Comparison of ENCODE assay signal across 20 cellular contexts in the genomic region with DNA sequence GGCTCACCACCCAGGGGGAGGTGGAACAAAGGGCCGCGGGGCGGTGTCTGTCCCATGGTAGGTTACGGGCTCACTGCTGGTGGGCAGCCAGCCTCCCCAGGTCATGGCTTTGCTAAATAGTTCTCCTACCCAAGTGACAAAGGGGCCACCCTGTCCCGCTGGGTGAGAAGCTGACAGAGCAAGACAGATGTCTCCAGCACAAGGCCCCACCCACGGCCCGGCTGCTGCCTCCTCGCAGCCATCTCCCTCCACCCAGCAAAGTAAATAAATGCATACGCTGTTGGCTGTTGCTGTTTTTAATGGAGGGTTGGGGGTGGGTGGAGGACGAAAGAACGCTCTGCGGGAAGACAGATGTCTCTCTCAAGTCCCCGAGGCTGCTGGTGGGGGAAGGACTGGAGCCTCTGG. TPM values are rescaled to one million over a fixed set of nuclear protein-coding genes. Genes with fewer than 3 reads are reported as not detected.
A peak's percentile ranks its signal among the peaks of the same experiment; 100 is the strongest.
DNase-seq lines count a peak whose midpoint lies in the region; ATAC-seq, FAIRE-seq and TF ChIP-seq lines count a peak whose summit lies in the region.
"Had no signal": no experiment of that assay in that cellular context is flagged by ENCODE, and none has a peak within 500 bp of the region (broad histone marks: within the 10 kb centered on the region; RNA-seq: fewer than 3 reads in every experiment).

No MANE protein-coding gene starts in this region.

- H3K4me1 ChIP-seq in SJCRH30 (peaks cover 51% of the 10 kb centered on the region), neuronal stem cell (ENCODE audit: control insufficient read depth in 2 of 2, insufficient read depth in 1 of 2, low read depth in 1 of 2, low read length in 2 of 2) (peaks cover 28 to 52% of the 10 kb centered on the region in 2 donors), HepG2 (ENCODE audit: insufficient read depth, low read length) (peaks cover 7% of the 10 kb centered on the region)
- H3K4me1 ChIP-seq: right atrium auricular region had no signal

- DNase-seq in HEK293T (ENCODE audit: extremely low spot score) (no peak), NCI-H2171 (lab: John Stamatoyannopoulos, UW) (peak; percentile 88), SJCRH30 (peak; percentile 93 to 94), neuronal stem cell (ENCODE audit: low spot score) (no peak), HepG2 (ENCODE audit: low spot score) (no peak)
- DNase-seq: activated CD4-positive, CD25-positive, alpha-beta regulatory T cell treated with anti-CD3 and anti-CD28 coated beads, Interleukin-2, amount 50 U/mL, for 72 hours; activated naive CD8-positive, alpha-beta T cell treated with anti-CD3 and anti-CD28 coated beads for 36 hours; left cardiac atrium; naive B cell; PC-9; stimulated activated naive CD4-positive, alpha-beta T cell treated with Interleukin-2 at 50 U/mL for 16 hours had no signal

- no peak overlapping the region for H2BK120ac ChIP-seq in neuronal stem cell (ENCODE audit: low read depth, low read length)

- intact Hi-C loops in HepG2 (cut with micrococcal nuclease; ENCODE audit: unreplicated experiment), result no loop called here

- H3K27me3 ChIP-seq in SJCRH30 (no peaks in the 10 kb centered on the region), neuronal stem cell (ENCODE audit: control insufficient read depth in 3 of 3, insufficient read depth in 3 of 3, low read depth in 1 of 3, low read length in 3 of 3) (no peaks in the 10 kb centered on the region), HepG2 (ENCODE audit: control insufficient read depth in 1 of 2, insufficient read depth in 2 of 2, low read length in 2 of 2) (no peaks in the 10 kb centered on the region; a peak in 1 of 5 replicates)
- H3K27me3 ChIP-seq: right atrium auricular region had no signal

- in situ Hi-C loops in HepG2 (cut with HindIII; ENCODE audit: extremely low pct_ligation_motif_present, low pct_unique_long_range_greater_than_20kb), result no loop called here

- H3K4ac ChIP-seq in neuronal stem cell (ENCODE audit: low read length), result no peak overlapping the region

- H3K9ac ChIP-seq in neuronal stem cell (ENCODE audit: low read depth, low read length, poor library complexity) (no peak overlapping the region), HepG2 (ENCODE audit: insufficient read depth, low read depth, low read length) (no peak overlapping the region)

- peak overlapping the region; percentile 79 for H3K18ac ChIP-seq in neuronal stem cell (ENCODE audit: low read length)

- H3K27ac ChIP-seq in SJCRH30, result peak overlapping the region; percentile 89
- H3K27ac ChIP-seq in neuronal stem cell (replicated peaks; ENCODE audit: low read length), result no peak overlapping the region
- H3K27ac ChIP-seq in HepG2 (ENCODE audit: extremely low read length, insufficient read depth, low read length), result no peak overlapping the region
- H3K27ac ChIP-seq: C4-2B, PC-9, right atrium auricular region had no signal

- CTCF ChIA-PET in HEK293T (lab: Yijun Ruan, JAX), result interaction anchor here (0.6 kb wide), 1 partner anchor 65 kb away, joined by 3 read pairs; no protein-coding TSS in a partner anchor
- CTCF ChIA-PET in HepG2 (lab: Yijun Ruan, JAX; ENCODE audit: low intra/inter-chr PET ratio, low total read pairs), result no interaction called here

- no peak overlapping the region for H2BK5ac ChIP-seq in neuronal stem cell (ENCODE audit: low read length)

- no peak overlapping the region for H2BK12ac ChIP-seq in neuronal stem cell (ENCODE audit: low read length)

- H3K36me3 ChIP-seq in SJCRH30 (no peaks in the 10 kb centered on the region), neuronal stem cell (replicated peaks in 1 of 2; ENCODE audit: control insufficient read depth in 2 of 2, insufficient read depth in 2 of 2, low read length in 2 of 2) (peaks cover 5 to 25% of the 10 kb centered on the region in 2 donors), HepG2 (replicated peaks in 1 of 2; ENCODE audit: control insufficient read depth in 1 of 2, insufficient read depth in 2 of 2, low read length in 2 of 2) (0 out of 5 replicates have a peak, but pooled peaks cover 1 to 6% of the 10 kb centered on the region in 2 experiments)
- H3K36me3 ChIP-seq: right atrium auricular region had no signal

- peak overlapping the region; percentile 48 for H2AK5ac ChIP-seq in neuronal stem cell (ENCODE audit: low read depth, low read length)

- no peak overlapping the region for H4K91ac ChIP-seq in neuronal stem cell (ENCODE audit: low read depth, low read length, poor library complexity)

- BruUV-seq in HepG2 (replicated peaks; lab: Mats Ljungman, UMichigan), result no TSS peak

- H3K79me1 ChIP-seq in neuronal stem cell (ENCODE audit: low read depth, low read length), result peaks cover 3% of the 10 kb centered on the region

- ATAC-seq in HG03196 (IDR thresholded peaks at IDR 0.05; ENCODE audit: unreplicated experiment) (no peak), HG03521 (IDR thresholded peaks at IDR 0.05; ENCODE audit: unreplicated experiment) (no peak), HepG2 (no peak), GM21786 (IDR thresholded peaks at IDR 0.05; ENCODE audit: unreplicated experiment) (no peak)
- ATAC-seq: left cardiac atrium had no signal

- H3K4me2 ChIP-seq in neuronal stem cell (ENCODE audit: insufficient read depth, low read length, poor library complexity, severe bottlenecking) (no peak overlapping the region), HepG2 (ENCODE audit: low read depth, low read length) (no peak overlapping the region)
- H3K4me2 ChIP-seq: PC-9 had no signal

- POLR2A ChIA-PET in HEK293T (lab: Yijun Ruan, JAX), result no interaction called here
- POLR2A ChIA-PET in HepG2 (lab: Yijun Ruan, JAX), result no interaction called here

- no CpG with 5 or more reads among the region's 13 CpGs for WGBS in neuronal stem cell (ENCODE audit: extremely low coverage in 2 of 2, insufficient read length in 2 of 2, insufficient replicate concordance in 1 of 2), 2 donors
- WGBS in HepG2 (ENCODE audit: low lambda C conversion rate), result 93% methylated on average over 13 of the region's 13 CpGs

- peak overlapping the region; percentile 32 for H3K14ac ChIP-seq in neuronal stem cell (ENCODE audit: low read length)

- H2AFZ ChIP-seq in neuronal stem cell (ENCODE audit: low read length) (no peak overlapping the region), HepG2 (ENCODE audit: low read length) (no peak overlapping the region)
- H2AFZ ChIP-seq: PC-9 had no signal

- TF ChIP-seq RAD21 in HepG2 (CRISPR knock-in tag; IDR thresholded peaks at IDR 0.05), result no peak

- no peak for TF ChIP-seq POLR2A in HepG2 (IDR thresholded peaks at IDR 0.05; ENCODE audit: insufficient read depth in 1 of 2, low read depth in 2 of 2, low read length in 2 of 2)

- no peaks in the 10 kb centered on the region for H3K79me2 ChIP-seq in HepG2 (ENCODE audit: insufficient read depth, low read length)

- H3K9me3 ChIP-seq in SJCRH30 (replicated peaks) (no peaks in the 10 kb centered on the region), neuronal stem cell (replicated peaks in 1 of 2; ENCODE audit: control insufficient read depth in 2 of 2, insufficient read depth in 1 of 2, low read depth in 1 of 2, low read length in 2 of 2) (no peaks in the 10 kb centered on the region), HepG2 (ENCODE audit: low read length) (no peaks in the 10 kb centered on the region)
- H3K9me3 ChIP-seq: right atrium auricular region had no signal

- no peak for FAIRE-seq in HepG2 (lab: Jason Lieb, UNC)
- FAIRE-seq: endometrium, HTR-8/SVneo had no signal

- no peak overlapping the region for H3K23ac ChIP-seq in neuronal stem cell (ENCODE audit: low read depth, low read length, poor library complexity)

- no peak for TF ChIP-seq EP300 in HepG2 (IDR thresholded peaks at IDR 0.05; ENCODE audit: low read depth in 2 of 2, low read length in 2 of 2)
- TF ChIP-seq EP300 in HepG2 (CRISPR knock-in tag; IDR thresholded peaks at IDR 0.05; ENCODE audit: borderline replicate concordance), result no peak

- no peak for TF ChIP-seq CTCF in HepG2 (CRISPR knock-in tag; IDR thresholded peaks at IDR 0.05)

- H4K20me1 ChIP-seq in HepG2 (ENCODE audit: insufficient read depth, low read length), result no peaks in the 10 kb centered on the region

- no peak overlapping the region for H4K8ac ChIP-seq in neuronal stem cell (ENCODE audit: low read depth, low read length)

- H2BK15ac ChIP-seq in neuronal stem cell (ENCODE audit: low read length), result peak overlapping the region; percentile 95

- H3K4me3 ChIP-seq in SJCRH30, result peak overlapping the region; percentile 9; the same call in 1 of the 2 replicates
- no peak overlapping the region for H3K4me3 ChIP-seq in neuronal stem cell (ENCODE audit: low read length in 2 of 2)
- no peak overlapping the region for H3K4me3 ChIP-seq in HepG2 (replicated peaks in 1 of 3; ENCODE audit: insufficient read depth in 1 of 3, low read depth in 2 of 3, low read length in 3 of 3)
- H3K4me3 ChIP-seq: PC-9, right atrium auricular region had no signal

RNA-seq across cellular contexts. Expression of a gene that starts 9.1 kb away (rescaled TPM):
- total RNA-seq in SJCRH30 (2014; rRNA removed; shearing (Covaris generic)), result 58.2 and 61.3 TPM in 2 replicates
- polyA plus RNA-seq in neuronal stem cell (2013, experiment 1 of 2), result 21.7 TPM
- 21.5 TPM for polyA plus RNA-seq in neuronal stem cell (2013, experiment 2 of 2)
- 0.27 and 0.31 TPM in 2 replicates for total RNA-seq in HepG2 (2016; rRNA removed; fragmentation: Illumina TruSeq; extraction: Trizol)
- total RNA-seq in HepG2 (2016; cell fraction: cytosol; rRNA removed; fragmentation: Illumina TruSeq; extraction: Trizol; ENCODE audit: low read depth), result 0.09 and 0.10 TPM in 2 replicates
- 0.12 and 0.28 TPM in 2 replicates for total RNA-seq in HepG2 (2016; cell fraction: insoluble cytoplasmic fraction; rRNA removed; fragmentation: Illumina TruSeq; extraction: Trizol)
- total RNA-seq in HepG2 (2016; cell fraction: membrane; rRNA removed; fragmentation: Illumina TruSeq; extraction: Trizol), result 0.34 TPM in 2 replicates
- total RNA-seq in HepG2 (2016; cell fraction: nucleus; rRNA removed; fragmentation: Illumina TruSeq; extraction: Trizol), result 0.31 TPM in 2 replicates
- 0.22 and 0.44 TPM in 2 replicates for polyA plus RNA-seq in HepG2 (2011; rRNA removed)
- polyA plus RNA-seq in HepG2 (2011; cell fraction: cytosol; rRNA removed), result 0.19 and 0.31 TPM in 2 replicates
- 0.50 and 0.85 TPM in 2 replicates for polyA plus RNA-seq in HepG2 (2011; cell fraction: nucleus; rRNA removed)
- 0.15 and 0.28 TPM in 2 replicates for polyA plus RNA-seq in HepG2 (2012)
- 0.09 and 0.19 TPM in 2 replicates for polyA plus RNA-seq in HepG2 (2016; cell fraction: cytosol; fragmentation: Illumina TruSeq; extraction: Trizol; ENCODE audit: low read depth)
- polyA plus RNA-seq in HepG2 (2016; cell fraction: insoluble cytoplasmic fraction; fragmentation: Illumina TruSeq; extraction: Trizol; ENCODE audit: low read depth), result 0.29 and 0.35 TPM in 2 replicates
- polyA plus RNA-seq in HepG2 (2016; cell fraction: membrane; fragmentation: Illumina TruSeq; extraction: Trizol; ENCODE audit: low read depth), result 0.34 and 0.41 TPM in 2 replicates
- 0.17 and 0.36 TPM in 2 replicates for polyA plus RNA-seq in HepG2 (2016; cell fraction: nucleus; fragmentation: Illumina TruSeq; extraction: Trizol; ENCODE audit: insufficient read depth, low read depth)
- 0.98 and 5.5 TPM in 2 replicates for polyA minus RNA-seq in HepG2 (2011; rRNA and poly(A)+ RNA removed; ENCODE audit: low replicate concordance)
- 0.30 and 0.44 TPM in 2 replicates for polyA minus RNA-seq in HepG2 (2011; cell fraction: cytosol; rRNA and poly(A)+ RNA removed)
- polyA minus RNA-seq in HepG2 (2011; cell fraction: nucleus; rRNA and poly(A)+ RNA removed), result 0.25 and 0.26 TPM in 2 replicates

RNA-seq across cellular contexts. Expression of a gene that starts 26.0 kb away (rescaled TPM):
- total RNA-seq in SJCRH30 (2014; rRNA removed; shearing (Covaris generic)), result not detected in 2 replicates
- polyA plus RNA-seq in neuronal stem cell (2013, experiment 1 of 2), result 0.08 TPM
- 0.15 TPM for polyA plus RNA-seq in neuronal stem cell (2013, experiment 2 of 2)
- total RNA-seq in HepG2 (2016; rRNA removed; fragmentation: Illumina TruSeq; extraction: Trizol), result not detected in 2 replicates
- total RNA-seq in HepG2 (2016; cell fraction: cytosol; rRNA removed; fragmentation: Illumina TruSeq; extraction: Trizol; ENCODE audit: low read depth), result not detected in 2 replicates
- total RNA-seq in HepG2 (2016; cell fraction: insoluble cytoplasmic fraction; rRNA removed; fragmentation: Illumina TruSeq; extraction: Trizol), result not detected in 2 replicates
- not detected in 2 replicates for total RNA-seq in HepG2 (2016; cell fraction: membrane; rRNA removed; fragmentation: Illumina TruSeq; extraction: Trizol)
- not detected in 2 replicates for total RNA-seq in HepG2 (2016; cell fraction: nucleus; rRNA removed; fragmentation: Illumina TruSeq; extraction: Trizol)
- polyA plus RNA-seq in HepG2 (2011; rRNA removed), result not detected in 2 replicates
- polyA plus RNA-seq in HepG2 (2011; cell fraction: cytosol; rRNA removed), result not detected in 2 replicates
- not detected in 2 replicates for polyA plus RNA-seq in HepG2 (2011; cell fraction: nucleus; rRNA removed)
- not detected in 2 replicates for polyA plus RNA-seq in HepG2 (2012)
- not detected in 2 replicates for polyA plus RNA-seq in HepG2 (2016; cell fraction: cytosol; fragmentation: Illumina TruSeq; extraction: Trizol; ENCODE audit: low read depth)
- not detected in 2 replicates for polyA plus RNA-seq in HepG2 (2016; cell fraction: insoluble cytoplasmic fraction; fragmentation: Illumina TruSeq; extraction: Trizol; ENCODE audit: low read depth)
- not detected in 2 replicates for polyA plus RNA-seq in HepG2 (2016; cell fraction: membrane; fragmentation: Illumina TruSeq; extraction: Trizol; ENCODE audit: low read depth)
- not detected in 2 replicates for polyA plus RNA-seq in HepG2 (2016; cell fraction: nucleus; fragmentation: Illumina TruSeq; extraction: Trizol; ENCODE audit: insufficient read depth, low read depth)
- polyA minus RNA-seq in HepG2 (2011; rRNA and poly(A)+ RNA removed; ENCODE audit: low replicate concordance), result not detected in 2 replicates
- not detected in 2 replicates for polyA minus RNA-seq in HepG2 (2011; cell fraction: cytosol; rRNA and poly(A)+ RNA removed)
- polyA minus RNA-seq in HepG2 (2011; cell fraction: nucleus; rRNA and poly(A)+ RNA removed), result not detected in 2 replicates
- total RNA-seq: activated naive CD8-positive, alpha-beta T cell treated with anti-CD3 and anti-CD28 coated beads for 36 hours; glomerular endothelial cell; left cardiac atrium; PC-9; right atrium auricular region; T-helper 1 cell treated with Interleukin-12 subunit alpha and Interleukin-12 subunit beta and Interleukin-4 antibody, amounts not matched to agents 30 ng/mL and 1 ng/mL, for 36 hours had no signal

RNA-seq across cellular contexts. Expression of a gene that starts 34.2 kb away (rescaled TPM):
- total RNA-seq in SJCRH30 (2014; rRNA removed; shearing (Covaris generic)), result 109 and 111 TPM in 2 replicates
- polyA plus RNA-seq in neuronal stem cell (2013, experiment 1 of 2), result 38.1 TPM
- 38.5 TPM for polyA plus RNA-seq in neuronal stem cell (2013, experiment 2 of 2)
- total RNA-seq in HepG2 (2016; rRNA removed; fragmentation: Illumina TruSeq; extraction: Trizol), result 61.7 and 69.7 TPM in 2 replicates
- 23.7 and 29.8 TPM in 2 replicates for total RNA-seq in HepG2 (2016; cell fraction: cytosol; rRNA removed; fragmentation: Illumina TruSeq; extraction: Trizol; ENCODE audit: low read depth)
- total RNA-seq in HepG2 (2016; cell fraction: insoluble cytoplasmic fraction; rRNA removed; fragmentation: Illumina TruSeq; extraction: Trizol), result 60.0 and 68.5 TPM in 2 replicates
- total RNA-seq in HepG2 (2016; cell fraction: membrane; rRNA removed; fragmentation: Illumina TruSeq; extraction: Trizol), result 90.0 and 91.4 TPM in 2 replicates
- total RNA-seq in HepG2 (2016; cell fraction: nucleus; rRNA removed; fragmentation: Illumina TruSeq; extraction: Trizol), result 45.6 and 50.8 TPM in 2 replicates
- 23.1 and 24.6 TPM in 2 replicates for polyA plus RNA-seq in HepG2 (2011; rRNA removed)
- polyA plus RNA-seq in HepG2 (2011; cell fraction: cytosol; rRNA removed), result 23.8 and 31.3 TPM in 2 replicates
- polyA plus RNA-seq in HepG2 (2011; cell fraction: nucleus; rRNA removed), result 8.9 and 10.8 TPM in 2 replicates
- polyA plus RNA-seq in HepG2 (2012), result 26.0 and 27.3 TPM in 2 replicates
- polyA plus RNA-seq in HepG2 (2016; cell fraction: cytosol; fragmentation: Illumina TruSeq; extraction: Trizol; ENCODE audit: low read depth), result 38.8 and 46.6 TPM in 2 replicates
- polyA plus RNA-seq in HepG2 (2016; cell fraction: insoluble cytoplasmic fraction; fragmentation: Illumina TruSeq; extraction: Trizol; ENCODE audit: low read depth), result 66.5 and 67.0 TPM in 2 replicates
- polyA plus RNA-seq in HepG2 (2016; cell fraction: membrane; fragmentation: Illumina TruSeq; extraction: Trizol; ENCODE audit: low read depth), result 87.3 and 91.3 TPM in 2 replicates
- 77.9 and 79.1 TPM in 2 replicates for polyA plus RNA-seq in HepG2 (2016; cell fraction: nucleus; fragmentation: Illumina TruSeq; extraction: Trizol; ENCODE audit: insufficient read depth, low read depth)
- polyA minus RNA-seq in HepG2 (2011; rRNA and poly(A)+ RNA removed; ENCODE audit: low replicate concordance), result 42.4 and 109 TPM in 2 replicates
- 24.0 and 31.1 TPM in 2 replicates for polyA minus RNA-seq in HepG2 (2011; cell fraction: cytosol; rRNA and poly(A)+ RNA removed)
- 12.5 and 14.2 TPM in 2 replicates for polyA minus RNA-seq in HepG2 (2011; cell fraction: nucleus; rRNA and poly(A)+ RNA removed)

Comparison
In these comparisons a context has a peak if more than half of its experiments do, and no peak if none do; other contexts are left out.
1. DNase-seq: peak in NCI-H2171 (single experiment) and SJCRH30 (2 of 2); none in HEK293T (single experiment), neuronal stem cell (single experiment) and HepG2 (single experiment).
2. RNA of a gene that starts 9.1 kb away (total RNA-seq): 58.2 to 61.3 TPM in SJCRH30; 0.09 to 0.34 TPM in HepG2; every median in the first group is over 10 times any median in the second.